Comparison of ENCODE assay signal across 13 cellular contexts in genomic region chr16:49019081-49019633, GRCh38.
A peak's percentile ranks its signal among the peaks of the same experiment; 100 is the strongest.
DNase-seq lines count a peak whose midpoint lies in the region; ATAC-seq, FAIRE-seq and TF ChIP-seq lines count a peak whose summit lies in the region.
"Had no signal": no experiment of that assay in that cellular context is flagged by ENCODE, and none has a peak within 500 bp of the region (broad histone marks: within the 10 kb centered on the region; RNA-seq: fewer than 3 reads in every experiment).

No MANE protein-coding gene starts in this region.

- no peak for FAIRE-seq in frontal cortex (lab: Jason Lieb, UNC)

- H3K4me3 ChIP-seq in AG10803 (ENCODE audit: low read length) (no peak overlapping the region), kidney epithelial cell (ENCODE audit: low read depth, low read length) (no peak overlapping the region)

- peak; percentile 31 for DNase-seq in AG10803 (ENCODE audit: low read depth)
- peak; percentile 33 for DNase-seq in M059J (ENCODE audit: low read depth)
- peak; percentile 41 for DNase-seq in WTC11 (ENCODE audit: low spot score)
- peak; percentile 50 for DNase-seq in kidney epithelial cell (ENCODE audit: low read depth)
- DNase-seq in GM19240 (ENCODE audit: insufficient read length, low spot score): no peak
- no peak for DNase-seq in germinal center (ENCODE audit: low spot score)
- DNase-seq in frontal cortex (ENCODE audit: low spot score in 2 of 2): no peak
- DNase-seq in activated naive CD4-positive, alpha-beta T cell (lab: John Stamatoyannopoulos, UW): no peak
- DNase-seq: activated CD8-positive, alpha-beta memory T cell treated with anti-CD3 and anti-CD28 coated beads for 24 hours; DND-41; effector CD8-positive, alpha-beta T cell; NCI-H1048 had no signal

- no peak overlapping the region for H3K27ac Mint-ChIP-seq in WTC11
- H3K27ac Mint-ChIP-seq: T-helper 2 cell treated with Interferon-gamma antibody and Interleukin-4, amounts not matched to agents 5 μg/mL and 100 μg/mL, for 36 hours had no signal

- TF ChIP-seq CTCF in AG10803 (conservative IDR thresholded peaks at IDR 0.05; ENCODE audit: low read length): no peak
- TF ChIP-seq CTCF in WTC11 (IDR thresholded peaks at IDR 0.05): no peak
- no peak for TF ChIP-seq CTCF in kidney epithelial cell (IDR thresholded peaks at IDR 0.05; ENCODE audit: insufficient read depth, low read length, poor library complexity, severe bottlenecking)

- peaks cover 52% of the 10 kb centered on the region for H3K4me1 Mint-ChIP-seq in WTC11

- no peaks in the 10 kb centered on the region for H3K27me3 ChIP-seq in kidney epithelial cell (ENCODE audit: control insufficient read depth, insufficient read depth, low read length)

- H3K9me3 Mint-ChIP-seq in WTC11: no peaks in the 10 kb centered on the region
- H3K9me3 Mint-ChIP-seq: T-helper 2 cell treated with Interferon-gamma antibody and Interleukin-4, amounts not matched to agents 5 μg/mL and 100 μg/mL, for 36 hours had no signal

- H3K4me3 Mint-ChIP-seq in WTC11: no peak overlapping the region
- H3K4me3 Mint-ChIP-seq: T-helper 2 cell treated with Interferon-gamma antibody and Interleukin-4, amounts not matched to agents 5 μg/mL and 100 μg/mL, for 36 hours had no signal

- ATAC-seq in WTC11: peak; percentile 35

- H3K27me3 Mint-ChIP-seq in WTC11 (ENCODE audit: low read depth): peaks cover 3% of the 10 kb centered on the region; the same call in 1 of the 2 replicates

- H3K36me3 ChIP-seq in kidney epithelial cell (ENCODE audit: control insufficient read depth, insufficient read depth, low read length): no peaks in the 10 kb centered on the region

- H3K36me3 Mint-ChIP-seq in WTC11: no peaks in the 10 kb centered on the region

- CTCF ChIA-PET in WTC11 (lab: Charles Lee): interaction anchor here (1.1 to 1.9 kb wide), 2 partner anchors 12 to 330 kb away, joined by 3 to 9 read pairs; no protein-coding TSS in a partner anchor

- POLR2A ChIA-PET in WTC11 (lab: Charles Lee): no interaction called here

TF ChIP-seq in WTC11, 78 proteins besides CTCF, POLR2A, EP300 and RAD21:
- no peak for TF ChIP-seq ZNF512 (CRISPR knock-in tag; IDR thresholded peaks at IDR 0.05; ENCODE audit: borderline replicate concordance)
- no peak for TF ChIP-seq TEAD4 (CRISPR knock-in tag; IDR thresholded peaks at IDR 0.05)
- TF ChIP-seq ATF3 (CRISPR knock-in tag; conservative IDR thresholded peaks at IDR 0.05): no peak
- no peak for TF ChIP-seq CREB1 (CRISPR knock-in tag; IDR thresholded peaks at IDR 0.05)
- TF ChIP-seq ZNF121 (CRISPR knock-in tag; IDR thresholded peaks at IDR 0.05): no peak
- TF ChIP-seq NFE2L1 (CRISPR knock-in tag; IDR thresholded peaks at IDR 0.05): no peak
- no peak for TF ChIP-seq ESRRA (CRISPR knock-in tag; IDR thresholded peaks at IDR 0.05; ENCODE audit: borderline replicate concordance)
- no peak for TF ChIP-seq NR3C1 (CRISPR knock-in tag; conservative IDR thresholded peaks at IDR 0.05; ENCODE audit: low read depth)
- TF ChIP-seq, protein P1, sequence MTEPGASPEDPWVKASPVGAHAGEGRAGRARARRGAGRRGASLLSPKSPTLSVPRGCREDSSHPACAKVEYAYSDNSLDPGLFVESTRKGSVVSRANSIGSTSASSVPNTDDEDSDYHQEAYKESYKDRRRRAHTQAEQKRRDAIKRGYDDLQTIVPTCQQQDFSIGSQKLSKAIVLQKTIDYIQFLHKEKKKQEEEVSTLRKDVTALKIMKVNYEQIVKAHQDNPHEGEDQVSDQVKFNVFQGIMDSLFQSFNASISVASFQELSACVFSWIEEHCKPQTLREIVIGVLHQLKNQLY (CRISPR knock-in tag; IDR thresholded peaks at IDR 0.05): no peak

Comparison
In these comparisons a context has a peak if more than half of its experiments do, and no peak if none do; other contexts are left out.
1. DNase-seq: peak in AG10803 (single experiment), M059J (single experiment), WTC11 (single experiment) and kidney epithelial cell (single experiment); none in GM19240 (single experiment), germinal center (single experiment), frontal cortex (0 of 2) and activated naive CD4-positive, alpha-beta T cell (0 of 4).